In genomic region chr20:34953960-34954359, GRCh38 we compare ENCODE assay signal across 23 cellular contexts. TPM values are rescaled to one million over a fixed set of nuclear protein-coding genes. Genes with fewer than 3 reads are reported as not detected.
DNase-seq lines count a peak whose midpoint lies in the region; ATAC-seq and TF ChIP-seq lines count a peak whose summit lies in the region.
"Had no signal": no experiment of that assay in that cellular context is flagged by ENCODE, and none has a peak within 500 bp of the region (broad histone marks: within the 10 kb centered on the region; RNA-seq: fewer than 3 reads in every experiment).

No MANE protein-coding gene starts in this region.

- H3K4me1 ChIP-seq in breast epithelium (peaks cover 0 to 4% of the 10 kb centered on the region in 2 donors), skeletal muscle tissue (ENCODE audit: control insufficient read depth in 3 of 3, insufficient read depth in 3 of 3, low read length in 3 of 3) (peaks cover 29 to 32% (median 30%) of the 10 kb centered on the region in 3 donors), ovary (ENCODE audit: insufficient read depth) (no peaks in the 10 kb centered on the region)
- H3K4me1 ChIP-seq: uterus had no signal

- no peaks in the 10 kb centered on the region for H3K27me3 Mint-ChIP-seq in MCF 10A (ENCODE audit: insufficient read depth, unreplicated experiment)
- no peaks in the 10 kb centered on the region for H3K27me3 Mint-ChIP-seq in central memory CD8-positive, alpha-beta T cell
- H3K27me3 Mint-ChIP-seq: activated CD4-positive, alpha-beta T cell treated with anti-CD3 and anti-CD28 coated beads, Interleukin-2, amount 10 ng/mL, durations not matched to agents 24 days and 14 days; CD4-positive, CD25-positive, alpha-beta regulatory T cell had no signal

- H3K27ac ChIP-seq in breast epithelium (no peak overlapping the region), skeletal muscle tissue (ENCODE audit: low read depth, low read length) (peak overlapping the region; percentile 97), ovary (no peak overlapping the region)
- H3K27ac ChIP-seq: neutrophil, uterus had no signal

- POLR2A ChIA-PET in MCF 10A (lab: Yijun Ruan, JAX): interaction anchor here (6.3 kb wide), 1 partner anchor 78 kb away, joined by 116 read pairs; the partner anchor contains the start of gene ACSS2

- H3K36me3 ChIP-seq in breast epithelium: no peaks in the 10 kb centered on the region
- H3K36me3 ChIP-seq in skeletal muscle tissue (ENCODE audit: control insufficient read depth in 3 of 3, insufficient read depth in 3 of 3, low read length in 3 of 3): peaks cover 0 to 6% (median 0%) of the 10 kb centered on the region in 3 donors
- no peaks in the 10 kb centered on the region for H3K36me3 ChIP-seq in ovary
- H3K36me3 ChIP-seq: neutrophil, uterus had no signal

- WGBS in ovary, 3 donors: 87 to 93% (median 89%) methylated on average over 7 of the region's 7 CpGs

- H3K27me3 ChIP-seq in breast epithelium (no peaks in the 10 kb centered on the region), skeletal muscle tissue (ENCODE audit: control insufficient read depth in 3 of 3, insufficient read depth in 3 of 3, low read length in 3 of 3) (no peaks in the 10 kb centered on the region), ovary (no peaks in the 10 kb centered on the region)
- H3K27me3 ChIP-seq: ascending aorta, esophagus muscularis mucosa, neutrophil, uterus had no signal

- peaks cover 28% of the 10 kb centered on the region for H3K4me1 Mint-ChIP-seq in MCF 10A (ENCODE audit: insufficient read depth, unreplicated experiment)
- peaks cover 18% of the 10 kb centered on the region for H3K4me1 Mint-ChIP-seq in central memory CD8-positive, alpha-beta T cell

- peaks cover 24% of the 10 kb centered on the region for H3K36me3 Mint-ChIP-seq in MCF 10A (ENCODE audit: insufficient read depth, unreplicated experiment)
- peaks cover 19% of the 10 kb centered on the region for H3K36me3 Mint-ChIP-seq in central memory CD8-positive, alpha-beta T cell (ENCODE audit: insufficient read depth)

- H3K9ac ChIP-seq in skeletal muscle tissue (ENCODE audit: low read depth in 1 of 3, low read length in 3 of 3): no peak overlapping the region

- peak overlapping the region; percentile 95 for H3K4me3 Mint-ChIP-seq in MCF 10A (ENCODE audit: unreplicated experiment)
- H3K4me3 Mint-ChIP-seq in central memory CD8-positive, alpha-beta T cell: no peak overlapping the region

- no peak overlapping the region for H3K4me3 ChIP-seq in breast epithelium
- no peak overlapping the region for H3K4me3 ChIP-seq in skeletal muscle tissue (ENCODE audit: low read length in 3 of 3)
- no peak overlapping the region for H3K4me3 ChIP-seq in ovary
- H3K4me3 ChIP-seq: uterus had no signal

- DNase-seq in MCF 10A (ENCODE audit: unreplicated experiment) (no peak), breast epithelium (ENCODE audit: low spot score in 2 of 2) (no peak), NCI-H526 treated with DMSO at 0.1 percent for 48 hours (lab: John Stamatoyannopoulos, UW) (peak; percentile 94), iPS-NIHi7 (ENCODE audit: extremely low spot score) (no peak), ovary (no peak)
- no peak for DNase-seq in central memory CD8-positive, alpha-beta T cell (ENCODE audit: low spot score in 2 of 2)
- DNase-seq: ACHN; activated CD4-positive, alpha-beta T cell treated with anti-CD3 and anti-CD28 coated beads, Interleukin-2, amount 10 ng/mL, durations not matched to agents 24 days and 14 days; activated CD8-positive, alpha-beta memory T cell treated with anti-CD3 and anti-CD28 coated beads, Interleukin-2, amount 50 U/mL, for 48 hours; CD4-positive, CD25-positive, alpha-beta regulatory T cell; effector memory CD4-positive, alpha-beta T cell; GDM1; left colon; MM.1S; NCI-H146; NCI-H2171; SHP77; uterus had no signal

- no peak for TF ChIP-seq EP300 in ovary (IDR thresholded peaks at IDR 0.05)

- TF ChIP-seq POLR2A in breast epithelium (IDR thresholded peaks at IDR 0.05) (no peak), ovary (IDR thresholded peaks at IDR 0.05) (no peak)

- CTCF ChIA-PET in MCF 10A (lab: Yijun Ruan, JAX): interaction anchor here (13.1 kb wide), 1 partner anchor 82 kb away, joined by 279 read pairs; the partner anchor contains the start of genes ACSS2 and GGT7

- H3K9me3 ChIP-seq in breast epithelium (no peaks in the 10 kb centered on the region), skeletal muscle tissue (ENCODE audit: control insufficient read depth in 3 of 3, low read length in 3 of 3) (no peaks in the 10 kb centered on the region), ovary (no peaks in the 10 kb centered on the region)
- H3K9me3 ChIP-seq: ascending aorta, esophagus muscularis mucosa, neutrophil, uterus had no signal

- BruUV-seq in MCF 10A (replicated peaks; lab: Mats Ljungman, UMichigan): no TSS peak

- TF ChIP-seq CTCF in MCF 10A (IDR thresholded peaks at IDR 0.05; ENCODE audit: unreplicated experiment) (no peak), breast epithelium (IDR thresholded peaks at IDR 0.05) (no peak), ovary (IDR thresholded peaks at IDR 0.05) (no peak)

- intact Hi-C loops in MCF 10A (cut with micrococcal nuclease) (no loop called here), breast epithelium (cut with DNase I; ENCODE audit: low total_unique reads) (no loop called here), ovary (cut with DNase I) (loop anchor here in 1 of 4 donors (2.0 kb wide), 1 partner anchor 79 kb away; no protein-coding TSS in a partner anchor)

- H3K9me3 Mint-ChIP-seq in MCF 10A (ENCODE audit: unreplicated experiment): no peaks in the 10 kb centered on the region
- H3K9me3 Mint-ChIP-seq in central memory CD8-positive, alpha-beta T cell: no peaks in the 10 kb centered on the region
- H3K9me3 Mint-ChIP-seq: activated CD4-positive, alpha-beta T cell treated with anti-CD3 and anti-CD28 coated beads, Interleukin-2, amount 10 ng/mL, durations not matched to agents 24 days and 14 days; CD4-positive, CD25-positive, alpha-beta regulatory T cell had no signal

- H3K27ac Mint-ChIP-seq in MCF 10A (ENCODE audit: low read depth, unreplicated experiment): peak overlapping the region; percentile 97
- H3K27ac Mint-ChIP-seq in central memory CD8-positive, alpha-beta T cell (ENCODE audit: low read depth): peak overlapping the region; percentile 74

- ATAC-seq in central memory CD8-positive, alpha-beta T cell (replicated peaks; ENCODE audit: extremely low read depth, poor library complexity, severe bottlenecking): no peak
- ATAC-seq in HG02759 (IDR thresholded peaks at IDR 0.05; ENCODE audit: unreplicated experiment): no peak
- ATAC-seq: left colon had no signal

RNA-seq across cellular contexts. Expression of gene GSS, which starts 1.6 kb away (rescaled TPM):
- total RNA-seq in MCF 10A (2022) (94.6 and 115 TPM in 2 replicates), breast epithelium (10 to 100 TPM; 33.4 to 61.9 (median 53.7) TPM), skeletal muscle tissue (18.3 TPM), ovary (10 to 100 TPM; 14.5 to 35.3 (median 22.2) TPM)
- polyA plus RNA-seq in ovary: 10 to 100 TPM; 19.8 to 42.0 TPM

RNA-seq across cellular contexts. Expression of gene MYH7B, which starts 1.7 kb away (rescaled TPM):
- total RNA-seq in MCF 10A (2022): 0.07 and 0.27 TPM in 2 replicates
- total RNA-seq in breast epithelium: 1 to 10 TPM in 1 of 3 donors, under 1 TPM in 2; 0.66 to 1.1 (median 0.73) TPM
- 19.3 TPM for total RNA-seq in skeletal muscle tissue
- 1 to 10 TPM in 4 of 7 donors, under 1 TPM in 3; 0.74 to 2.6 (median 1.1) TPM for total RNA-seq in ovary
- 1 to 10 TPM in 1 of 2 donors, under 1 TPM in 1; 0.30 to 2.3 TPM for polyA plus RNA-seq in ovary
